Comparison of ENCODE assay signal across 35 cellular contexts in genomic region chr20:60543598-60543997, GRCh38.
"Had no signal": no experiment of that assay in that cellular context is flagged by ENCODE, and none has a peak within 500 bp of the region (broad histone marks: within the 10 kb centered on the region; RNA-seq: fewer than 3 reads in every experiment).

No MANE protein-coding gene starts in this region.

- H3K36me3 ChIP-seq: MG63 had no signal

- H3K4me3 ChIP-seq: MG63 had no signal

- DNase-seq: Karpas-422, Kasumi-1, MG63, MM.1S, MV-4-11, NCI-H1048, NCI-H1092, NCI-H1092 treated with DMSO at 0.1 percent for 48 hours, NCI-H1105, NCI-H1105 treated with DMSO at 0.1 percent for 48 hours, NCI-H1417, NCI-H1417 treated with DMSO at 0.1 percent for 48 hours, NCI-H1436, NCI-H1436 treated with DMSO at 0.1 percent for 48 hours, NCI-H146, NCI-H1694, NCI-H1694 treated with DMSO at 0.1 percent for 48 hours, NCI-H187, NCI-H187 treated with DMSO at 0.1 percent for 48 hours, NCI-H1930, NCI-H2029, NCI-H2029 treated with DMSO at 0.1 percent for 48 hours, NCI-H2081, NCI-H2081 treated with DMSO at 0.1 percent for 48 hours, NCI-H2107, NCI-H2171, NCI-H2171 treated with DMSO at 0.1 percent for 48 hours, NCI-H2227 treated with DMSO at 0.1 percent for 48 hours, NCI-H226, NCI-H345, NCI-H446, NCI-H446 treated with DMSO at 0.1 percent for 48 hours, NCI-H510A, NCI-H510A treated with DMSO at 0.1 percent for 48 hours, NCI-H524 had no signal
